In genomic region chr17:45086346-45086745, GRCh38 we compare ENCODE assay signal across 17 cellular contexts. TPM values are rescaled to one million over a fixed set of nuclear protein-coding genes. Genes with fewer than 3 reads are reported as not detected.
DNase-seq lines count a peak whose midpoint lies in the region; ATAC-seq and TF ChIP-seq lines count a peak whose summit lies in the region.
"Had no signal": no experiment of that assay in that cellular context is flagged by ENCODE, and none has a peak within 500 bp of the region (broad histone marks: within the 10 kb centered on the region; RNA-seq: fewer than 3 reads in every experiment).

No MANE protein-coding gene starts in this region.

- no peak overlapping the region for H3K4me2 ChIP-seq in mesenchymal stem cell (ENCODE audit: low read length, poor library complexity, severe bottlenecking)
- H3K4me2 ChIP-seq: A549 had no signal

- H4K8ac ChIP-seq in mesenchymal stem cell (ENCODE audit: low read length), result peak overlapping the region; percentile 6

- H3K79me1 ChIP-seq in mesenchymal stem cell (replicated peaks; ENCODE audit: low read length, poor library complexity, severe bottlenecking), result peaks cover 25% of the 10 kb centered on the region

- H3K27me3 ChIP-seq in esophagus (ENCODE audit: control insufficient read depth in 1 of 2, insufficient read depth in 2 of 2, low read length in 2 of 2) (no peaks in the 10 kb centered on the region), mesenchymal stem cell (ENCODE audit: control insufficient read depth in 1 of 2, insufficient read depth in 1 of 2, low read length in 2 of 2) (no peaks in the 10 kb centered on the region), subcutaneous abdominal adipose tissue (ENCODE audit: control insufficient read depth in 5 of 5, insufficient read depth in 4 of 5, low read length in 5 of 5) (no peaks in the 10 kb centered on the region)

- POLR2A ChIA-PET in RWPE1 (lab: Yijun Ruan, JAX; ENCODE audit: low non-redundant PET), result no interaction called here

- DNase-seq in RWPE1 (ENCODE audit: low spot score), result no peak
- no peak for DNase-seq in mesenchymal stem cell
- no peak for DNase-seq in NCI-H2227 treated with DMSO at 0.1 percent for 48 hours (lab: John Stamatoyannopoulos, UW)
- DNase-seq in RPMI8226, result no peak
- DNase-seq in RKO (ENCODE audit: low spot score), result no peak
- DNase-seq: H9, Kasumi-1, NCI-H146, NCI-H2081 treated with DMSO at 0.1 percent for 48 hours, NCI-H345, NCI-H69, SHP77 treated with DMSO at 0.1 percent for 48 hours had no signal

- H3K36me3 ChIP-seq in esophagus (ENCODE audit: control insufficient read depth in 2 of 2, insufficient read depth in 2 of 2, low read length in 1 of 2) (peaks cover 10% of the 10 kb centered on the region in 2 donors), mesenchymal stem cell (ENCODE audit: control insufficient read depth in 1 of 2, insufficient read depth in 2 of 2, low read depth in 1 of 2, low read length in 2 of 2) (peaks cover 58 to 90% of the 10 kb centered on the region in 2 experiments), subcutaneous abdominal adipose tissue (ENCODE audit: control insufficient read depth in 5 of 5, insufficient read depth in 5 of 5, low read length in 5 of 5) (peaks cover 6 to 84% (median 74%) of the 10 kb centered on the region in 5 donors)

- H3K9ac ChIP-seq in mesenchymal stem cell (ENCODE audit: low read length), result no peak overlapping the region
- H3K9ac ChIP-seq in subcutaneous abdominal adipose tissue (ENCODE audit: low read length in 5 of 5), result no peak overlapping the region

- H2BK12ac ChIP-seq in mesenchymal stem cell (ENCODE audit: low read length in 2 of 2), result no peak overlapping the region

- H3K4me1 ChIP-seq in esophagus (ENCODE audit: control insufficient read depth in 2 of 2, insufficient read depth in 2 of 2, low read length in 1 of 2), result peaks cover 0 to 11% of the 10 kb centered on the region in 2 donors
- peaks cover 19% of the 10 kb centered on the region for H3K4me1 ChIP-seq in mesenchymal stem cell (ENCODE audit: control insufficient read depth, insufficient read depth, low read depth, low read length)
- H3K4me1 ChIP-seq in subcutaneous abdominal adipose tissue (ENCODE audit: control insufficient read depth in 5 of 5, insufficient read depth in 5 of 5, low read length in 5 of 5), result peaks cover 0 to 22% (median 15%) of the 10 kb centered on the region in 5 donors

- peak overlapping the region; percentile 28 for H2BK15ac ChIP-seq in mesenchymal stem cell (ENCODE audit: low read depth, poor library complexity, severe bottlenecking)

- H2AK5ac ChIP-seq in mesenchymal stem cell (ENCODE audit: low read length, severe bottlenecking), result peak overlapping the region; percentile 66

- H2BK120ac ChIP-seq in mesenchymal stem cell (ENCODE audit: low read depth, low read length), result no peak overlapping the region

- TF ChIP-seq CTCF in RWPE1 (conservative IDR thresholded peaks at IDR 0.05; ENCODE audit: low read depth), result no peak

- H3K4ac ChIP-seq in mesenchymal stem cell (ENCODE audit: low read depth in 1 of 2, low read length in 2 of 2), result no peak overlapping the region

- H3K14ac ChIP-seq in mesenchymal stem cell (ENCODE audit: low read length in 2 of 2), result no peak overlapping the region

- no peak overlapping the region for H3K18ac ChIP-seq in mesenchymal stem cell (ENCODE audit: low read depth in 1 of 2, low read length in 2 of 2)

- H3K23ac ChIP-seq in mesenchymal stem cell (ENCODE audit: low read length in 2 of 2), result no peak overlapping the region

- CTCF ChIA-PET in RWPE1 (lab: Yijun Ruan, JAX), result interaction anchor here (0.5 to 2.3 kb wide), 4 partner anchors 10 to 184 kb away, joined by 3 to 9 read pairs (median 4); no protein-coding TSS in a partner anchor

- H3K9me3 ChIP-seq in esophagus (ENCODE audit: control insufficient read depth in 2 of 2, insufficient read depth in 1 of 2, low read depth in 1 of 2, low read length in 1 of 2) (no peaks in the 10 kb centered on the region), mesenchymal stem cell (ENCODE audit: control insufficient read depth, low read length) (no peaks in the 10 kb centered on the region), subcutaneous abdominal adipose tissue (ENCODE audit: control insufficient read depth in 5 of 5, low read length in 5 of 5) (no peaks in the 10 kb centered on the region)
- H3K9me3 ChIP-seq: A549 had no signal

- H2BK5ac ChIP-seq in mesenchymal stem cell (ENCODE audit: low read depth, low read length, poor library complexity, severe bottlenecking), result no peak overlapping the region

- peak overlapping the region; percentile 93 for H3K27ac ChIP-seq in RWPE1
- peak overlapping the region; percentile 52 to 94 for H3K27ac ChIP-seq in esophagus (ENCODE audit: low read depth in 2 of 2, low read length in 1 of 2)
- H3K27ac ChIP-seq in mesenchymal stem cell (ENCODE audit: low read length, poor library complexity, severe bottlenecking), result no peak overlapping the region
- H3K27ac ChIP-seq in subcutaneous abdominal adipose tissue (ENCODE audit: low read depth, low read length), result peak overlapping the region; percentile 50
- H3K27ac ChIP-seq: A549, C4-2B had no signal

- ATAC-seq in HG03432 (IDR thresholded peaks at IDR 0.05; ENCODE audit: unreplicated experiment), result no peak
- ATAC-seq: A549 had no signal

- 98 to 99% methylated on average over 5 of the region's 5 CpGs for WGBS in esophagus, 2 donors
- 100% methylated on average over 5 of the region's 5 CpGs for WGBS in mesenchymal stem cell

- peak overlapping the region; percentile 39 for H4K91ac ChIP-seq in mesenchymal stem cell (ENCODE audit: low read length)

- H3K4me3 ChIP-seq in esophagus (ENCODE audit: low read depth in 1 of 2, low read length in 2 of 2) (no peak overlapping the region), mesenchymal stem cell (ENCODE audit: insufficient read depth in 1 of 2, low read depth in 1 of 2, low read length in 2 of 2) (no peak overlapping the region), subcutaneous abdominal adipose tissue (ENCODE audit: low read depth in 1 of 5, low read length in 5 of 5) (no peak overlapping the region)
- H3K4me3 ChIP-seq: A549 had no signal

- H2AFZ ChIP-seq in mesenchymal stem cell (ENCODE audit: low read depth, low read length), result no peak overlapping the region

RNA-seq across cellular contexts. Expression of gene NMT1, which starts 25.2 kb away (rescaled TPM):
- 10 to 100 TPM; 30.1 to 32.9 TPM for polyA plus RNA-seq in esophagus
- polyA plus RNA-seq in mesenchymal stem cell (2013, experiment 1 of 2), result 118 TPM
- 123 TPM for polyA plus RNA-seq in mesenchymal stem cell (2013, experiment 2 of 2)

RNA-seq across cellular contexts. Expression of gene DCAKD, which starts 34.9 kb away (rescaled TPM):
- polyA plus RNA-seq in esophagus, result 10 to 100 TPM; 11.8 to 15.8 TPM
- 21.4 TPM for polyA plus RNA-seq in mesenchymal stem cell (2013, experiment 1 of 2)
- polyA plus RNA-seq in mesenchymal stem cell (2013, experiment 2 of 2), result 21.3 TPM

RNA-seq across cellular contexts. Expression of gene PLCD3, which starts 46.0 kb away (rescaled TPM):
- polyA plus RNA-seq in esophagus, result 10 to 100 TPM; 34.2 to 47.3 TPM
- polyA plus RNA-seq in mesenchymal stem cell (2013, experiment 1 of 2), result 63.5 TPM
- polyA plus RNA-seq in mesenchymal stem cell (2013, experiment 2 of 2), result 58.4 TPM

RNA-seq across cellular contexts. Expression of gene ACBD4, which starts 49.1 kb away (rescaled TPM):
- 1 to 10 TPM; 5.9 to 8.8 TPM for polyA plus RNA-seq in esophagus
- 3.8 TPM for polyA plus RNA-seq in mesenchymal stem cell (2013, experiment 1 of 2)
- 4.1 TPM for polyA plus RNA-seq in mesenchymal stem cell (2013, experiment 2 of 2)
